ENCODE assay signal across 12 cellular contexts in the genomic region with DNA sequence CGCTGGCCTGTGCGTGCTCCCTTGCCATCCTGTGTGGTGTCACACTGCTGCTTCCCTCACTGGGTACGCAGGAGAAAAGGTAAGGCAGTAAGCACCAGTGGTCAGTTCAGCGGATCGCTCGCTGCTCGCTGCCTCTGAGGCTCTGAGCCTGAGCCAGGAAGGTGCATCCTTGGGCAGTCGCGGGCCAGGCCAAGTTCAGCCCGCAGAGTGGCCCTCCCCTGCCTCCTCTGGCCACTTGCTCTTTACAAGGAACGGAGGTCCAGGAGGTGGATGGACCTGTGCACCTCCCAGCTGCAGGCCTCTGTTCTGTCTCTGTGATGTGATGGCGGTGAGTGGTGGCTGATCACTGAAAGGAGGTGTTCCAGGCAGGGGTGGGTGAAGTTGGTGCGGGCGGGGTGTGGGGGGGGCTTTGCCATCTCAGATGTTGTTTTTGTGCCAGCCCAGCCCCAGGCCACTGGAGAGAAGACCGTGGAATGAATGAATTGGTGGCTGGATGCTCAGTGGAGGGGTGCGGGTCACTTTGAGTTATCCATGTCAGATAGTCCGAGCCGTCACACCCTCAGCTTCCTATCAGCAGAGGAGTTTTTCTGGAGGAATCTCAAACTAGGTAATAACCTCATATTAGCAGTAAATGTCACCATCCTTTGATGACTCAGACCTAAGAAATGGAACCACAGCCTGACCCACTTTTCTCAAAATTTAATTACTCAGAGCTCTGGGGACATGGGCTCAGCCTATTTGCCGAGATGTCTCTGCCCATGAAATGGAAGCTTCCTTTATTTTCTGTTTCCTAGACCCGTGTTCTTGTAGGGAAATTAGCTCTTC. TPM values are rescaled to one million over a fixed set of nuclear protein-coding genes. Genes with fewer than 3 reads are reported as not detected.
DNase-seq lines count a peak whose midpoint lies in the region; ATAC-seq and TF ChIP-seq lines count a peak whose summit lies in the region.
"Had no signal": no experiment of that assay in that cellular context is flagged by ENCODE, and none has a peak within 500 bp of the region (broad histone marks: within the 10 kb centered on the region; RNA-seq: fewer than 3 reads in every experiment).

No MANE protein-coding gene starts in this region.

- TF ChIP-seq POLR2A in Peyer's patch (IDR thresholded peaks at IDR 0.05) = no peak

- H3K36me3 Mint-ChIP-seq in activated CD4-positive, alpha-beta memory T cell treated with anti-CD3 and anti-CD28 coated beads, Interleukin-2, amount 10 ng/mL, durations not matched to agents 7 days and 5 days (ENCODE audit: low read depth) = no peaks in the 10 kb centered on the region
- no peaks in the 10 kb centered on the region for H3K36me3 Mint-ChIP-seq in activated CD4-positive, alpha-beta memory T cell treated with anti-CD3 and anti-CD28 coated beads for 36 hours
- H3K36me3 Mint-ChIP-seq: activated naive CD4-positive, alpha-beta T cell treated with anti-CD3 and anti-CD28 coated beads, Interleukin-2, amount 50 U/mL, for 72 hours had no signal

- no peak for ATAC-seq in foreskin keratinocyte
- ATAC-seq: left colon had no signal

- POLR2A ChIA-PET in activated CD4-positive, alpha-beta memory T cell treated with anti-CD3 and anti-CD28 coated beads, Interleukin-2, amount 10 ng/mL, durations not matched to agents 7 days and 5 days (lab: Charles Lee) = no interaction called here
- POLR2A ChIA-PET in activated CD4-positive, alpha-beta memory T cell treated with anti-CD3 and anti-CD28 coated beads for 36 hours (lab: Charles Lee) = no interaction called here

- H3K4me1 ChIP-seq in Peyer's patch = peaks cover 0 to 34% (median 0%) of the 10 kb centered on the region in 4 donors
- H3K4me1 ChIP-seq in foreskin keratinocyte = peaks cover 6% of the 10 kb centered on the region
- H3K4me1 ChIP-seq: parathyroid adenoma had no signal

- no peak for DNase-seq in activated CD4-positive, alpha-beta memory T cell treated with anti-CD3 and anti-CD28 coated beads, Interleukin-2, amount 10 ng/mL, durations not matched to agents 7 days and 5 days
- DNase-seq in activated CD4-positive, alpha-beta memory T cell treated with anti-CD3 and anti-CD28 coated beads for 36 hours = no peak
- DNase-seq in Peyer's patch (peak in 1 of 3 donors; percentile 38), fibroblast of pulmonary artery (ENCODE audit: low read depth) (peak; percentile 54), stromal cell of bone marrow (ENCODE audit: low read depth) (peak; percentile 63), islet precursor cell (no peak), foreskin keratinocyte (no peak), SHP77 treated with DMSO at 0.1 percent for 48 hours (lab: John Stamatoyannopoulos, UW) (no peak)
- DNase-seq: left colon, RPMI8226 had no signal

- H3K27me3 Mint-ChIP-seq in activated CD4-positive, alpha-beta memory T cell treated with anti-CD3 and anti-CD28 coated beads, Interleukin-2, amount 10 ng/mL, durations not matched to agents 7 days and 5 days = no peaks in the 10 kb centered on the region
- no peaks in the 10 kb centered on the region for H3K27me3 Mint-ChIP-seq in activated CD4-positive, alpha-beta memory T cell treated with anti-CD3 and anti-CD28 coated beads for 36 hours

- H3K27me3 ChIP-seq in Peyer's patch (no peaks in the 10 kb centered on the region), foreskin keratinocyte (no peaks in the 10 kb centered on the region)

- TF ChIP-seq CTCF in Peyer's patch (IDR thresholded peaks at IDR 0.05) (no peak), fibroblast of pulmonary artery (IDR thresholded peaks at IDR 0.05; ENCODE audit: low read length, missing control alignments) (no peak), foreskin keratinocyte (conservative IDR thresholded peaks at IDR 0.05) (no peak)

- CTCF ChIA-PET in activated CD4-positive, alpha-beta memory T cell treated with anti-CD3 and anti-CD28 coated beads, Interleukin-2, amount 10 ng/mL, durations not matched to agents 7 days and 5 days (lab: Charles Lee) = no interaction called here
- CTCF ChIA-PET in activated CD4-positive, alpha-beta memory T cell treated with anti-CD3 and anti-CD28 coated beads for 36 hours (lab: Charles Lee) = interaction anchor here (1.4 kb wide), 1 partner anchor 199 kb away, joined by 3 read pairs; no protein-coding TSS in a partner anchor

- intact Hi-C loops in activated CD4-positive, alpha-beta memory T cell treated with anti-CD3 and anti-CD28 coated beads for 36 hours (cut with micrococcal nuclease) = loop anchor here (10.0 kb wide), 1 partner anchor 204 kb away; no protein-coding TSS in a partner anchor

- no peaks in the 10 kb centered on the region for H3K9me3 Mint-ChIP-seq in activated CD4-positive, alpha-beta memory T cell treated with anti-CD3 and anti-CD28 coated beads, Interleukin-2, amount 10 ng/mL, durations not matched to agents 7 days and 5 days
- H3K9me3 Mint-ChIP-seq in activated CD4-positive, alpha-beta memory T cell treated with anti-CD3 and anti-CD28 coated beads for 36 hours = no peaks in the 10 kb centered on the region
- H3K9me3 Mint-ChIP-seq: activated naive CD4-positive, alpha-beta T cell treated with anti-CD3 and anti-CD28 coated beads, Interleukin-2, amount 50 U/mL, for 72 hours had no signal

- H3K27ac Mint-ChIP-seq in activated CD4-positive, alpha-beta memory T cell treated with anti-CD3 and anti-CD28 coated beads, Interleukin-2, amount 10 ng/mL, durations not matched to agents 7 days and 5 days = peak overlapping the region; percentile 35
- H3K27ac Mint-ChIP-seq in activated CD4-positive, alpha-beta memory T cell treated with anti-CD3 and anti-CD28 coated beads for 36 hours = no peak overlapping the region
- H3K27ac Mint-ChIP-seq: activated naive CD4-positive, alpha-beta T cell treated with anti-CD3 and anti-CD28 coated beads, Interleukin-2, amount 50 U/mL, for 72 hours had no signal

- no peaks in the 10 kb centered on the region for H3K36me3 ChIP-seq in Peyer's patch

- H3K9me3 ChIP-seq in Peyer's patch = no peaks in the 10 kb centered on the region

- H3K27ac ChIP-seq in Peyer's patch (peak overlapping the region in 3 of 4 donors; percentile 10 to 64 (median 47)), foreskin keratinocyte (no peak overlapping the region)
- H3K27ac ChIP-seq: parathyroid adenoma had no signal

- H3K4me3 Mint-ChIP-seq in activated CD4-positive, alpha-beta memory T cell treated with anti-CD3 and anti-CD28 coated beads, Interleukin-2, amount 10 ng/mL, durations not matched to agents 7 days and 5 days = no peak overlapping the region
- H3K4me3 Mint-ChIP-seq in activated CD4-positive, alpha-beta memory T cell treated with anti-CD3 and anti-CD28 coated beads for 36 hours = no peak overlapping the region

- H3K4me3 ChIP-seq in Peyer's patch (no peak overlapping the region), fibroblast of pulmonary artery (replicated peaks; ENCODE audit: low read depth, low read length) (no peak overlapping the region)

- H3K4me1 Mint-ChIP-seq in activated CD4-positive, alpha-beta memory T cell treated with anti-CD3 and anti-CD28 coated beads, Interleukin-2, amount 10 ng/mL, durations not matched to agents 7 days and 5 days = peaks cover 6% of the 10 kb centered on the region
- no peaks in the 10 kb centered on the region for H3K4me1 Mint-ChIP-seq in activated CD4-positive, alpha-beta memory T cell treated with anti-CD3 and anti-CD28 coated beads for 36 hours (ENCODE audit: low read depth)

RNA-seq across cellular contexts. Expression of a gene that starts 7.3 kb away (rescaled TPM):
- under 1 TPM; 0.10 to 0.13 TPM for total RNA-seq in activated CD4-positive, alpha-beta memory T cell treated with anti-CD3 and anti-CD28 coated beads, Interleukin-2, amount 10 ng/mL, durations not matched to agents 7 days and 5 days
- total RNA-seq in activated CD4-positive, alpha-beta memory T cell treated with anti-CD3 and anti-CD28 coated beads for 36 hours = under 1 TPM; 0.12 to 0.19 TPM
- total RNA-seq in Peyer's patch = 10 to 100 TPM in 2 of 4 donors, 1 to 10 TPM in 2; 4.9 to 97.4 (median 11.9) TPM
- total RNA-seq in foreskin keratinocyte = 4.8 and 14.7 TPM in 2 replicates
- 2.9 and 6.2 TPM in 2 replicates for polyA plus RNA-seq in foreskin keratinocyte

Comparison
In these comparisons a context has a peak if more than half of its experiments do, and no peak if none do; other contexts are left out.
1. DNase-seq: peak in fibroblast of pulmonary artery (single experiment) and stromal cell of bone marrow (single experiment); none in activated CD4-positive, alpha-beta memory T cell treated with anti-CD3 and anti-CD28 coated beads, Interleukin-2, amount 10 ng/mL, durations not matched to agents 7 days and 5 days (single experiment), activated CD4-positive, alpha-beta memory T cell treated with anti-CD3 and anti-CD28 coated beads for 36 hours (single experiment), islet precursor cell (single experiment), foreskin keratinocyte (0 of 2) and SHP77 treated with DMSO at 0.1 percent for 48 hours (single experiment).